Comparison of ENCODE assay signal across 8 cellular contexts in genomic region chr7:102834999-102835398, GRCh38.
DNase-seq lines count a peak whose midpoint lies in the region; ATAC-seq, FAIRE-seq and TF ChIP-seq lines count a peak whose summit lies in the region.

No MANE protein-coding gene starts in this region.

- dilution Hi-C loops in endothelial cell of umbilical vein (cut with MboI; ENCODE audit: extremely low pct_ligation_motif_present, low sequenced_read_pairs), result no loop called here

- no peaks in the 10 kb centered on the region for H4K20me1 ChIP-seq in endothelial cell of umbilical vein (replicated peaks; ENCODE audit: control insufficient read depth, extremely low read depth, insufficient read depth, low read length)

- H3K36me3 ChIP-seq in endothelial cell of umbilical vein (ENCODE audit: control insufficient read depth in 2 of 2, extremely low read depth in 1 of 2, insufficient read depth in 2 of 2, low read length in 2 of 2), result peaks cover 0 to 2% of the 10 kb centered on the region in 2 experiments

- no TSS peak for BruUV-seq in endothelial cell of umbilical vein (replicated peaks; lab: Mats Ljungman, UMichigan)

- H3K4me3 ChIP-seq in endothelial cell of umbilical vein (replicated peaks in 1 of 3; ENCODE audit: insufficient read depth in 1 of 3, low read depth in 1 of 3, low read length in 3 of 3), result no peak overlapping the region

- DNase-seq in EH (ENCODE audit: low read depth), result peak; percentile 81
- DNase-seq in HT1080 (ENCODE audit: low read depth), result peak; percentile 91
- DNase-seq in endothelial cell of umbilical vein (ENCODE audit: low read depth, low spot score), result peak; percentile 73
- no peak for DNase-seq in HT-29 (ENCODE audit: low spot score)
- no peak for DNase-seq in UCSD-AML1 (lab: John Stamatoyannopoulos, UW; ENCODE audit: unreplicated experiment)
- no peak for DNase-seq in NCI-H187 treated with DMSO at 0.1 percent for 48 hours (lab: John Stamatoyannopoulos, UW)

- peak overlapping the region; percentile 70 for H3K27ac ChIP-seq in endothelial cell of umbilical vein (ENCODE audit: insufficient read depth, low read depth, low read length)

- FAIRE-seq in endothelial cell of umbilical vein (lab: Jason Lieb, UNC), result peak; percentile 94

- CTCF ChIA-PET in endothelial cell of umbilical vein (lab: Charles Lee), result interaction anchor here (0.7 to 1.1 kb wide), 2 partner anchors 39 to 41 kb away, joined by 3 read pairs; no protein-coding TSS in a partner anchor

- peaks cover 27% of the 10 kb centered on the region for H3K4me1 ChIP-seq in endothelial cell of umbilical vein (ENCODE audit: control insufficient read depth, extremely low read depth, insufficient read depth, low read length)

- ATAC-seq in GM21367 (IDR thresholded peaks at IDR 0.05; ENCODE audit: unreplicated experiment) (peak; percentile 80), HG02763 (IDR thresholded peaks at IDR 0.05; ENCODE audit: unreplicated experiment) (no peak)

- H3K9ac ChIP-seq in endothelial cell of umbilical vein (replicated peaks; ENCODE audit: extremely low read depth, insufficient read depth, low read length), result peak overlapping the region; percentile 28

- no peaks in the 10 kb centered on the region for H3K79me2 ChIP-seq in endothelial cell of umbilical vein (ENCODE audit: control insufficient read depth, insufficient read depth, low read length)

- no peaks in the 10 kb centered on the region for H3K9me1 ChIP-seq in endothelial cell of umbilical vein (replicated peaks; ENCODE audit: control insufficient read depth, extremely low read depth, insufficient read depth, low read length)

- POLR2A ChIA-PET in endothelial cell of umbilical vein (lab: Charles Lee), result no interaction called here

- no peaks in the 10 kb centered on the region for H3K27me3 ChIP-seq in endothelial cell of umbilical vein (ENCODE audit: control insufficient read depth in 2 of 2, insufficient read depth in 2 of 2, low read length in 2 of 2)

- no peak overlapping the region for H2AFZ ChIP-seq in endothelial cell of umbilical vein (ENCODE audit: low read depth, low read length)

- H3K4me2 ChIP-seq in endothelial cell of umbilical vein (ENCODE audit: insufficient read depth, low read length), result peak overlapping the region; percentile 2

- TF ChIP-seq POLR2A in endothelial cell of umbilical vein (IDR thresholded peaks at IDR 0.05; ENCODE audit: low read depth, low read length), result no peak

- intact Hi-C loops in endothelial cell of umbilical vein (cut with micrococcal nuclease), result loop anchor here (1.0 kb wide), 1 partner anchor 16 kb away; no protein-coding TSS in a partner anchor

- TF ChIP-seq CTCF in endothelial cell of umbilical vein (IDR thresholded peaks at IDR 0.05; ENCODE audit: extremely low read depth in 1 of 2, insufficient read depth in 1 of 2, low read depth in 1 of 2, low read length in 2 of 2), result no peak

- H3K9me3 ChIP-seq in endothelial cell of umbilical vein (replicated peaks; ENCODE audit: control insufficient read depth, insufficient read depth, low read length), result no peaks in the 10 kb centered on the region

TF ChIP-seq in endothelial cell of umbilical vein, 7 proteins besides CTCF, POLR2A, EP300 and RAD21:
- TF ChIP-seq GATA2 (IDR thresholded peaks at IDR 0.05; ENCODE audit: insufficient read depth, insufficient read length, low read depth, low read length) (peak; percentile 44), MYC (IDR thresholded peaks at IDR 0.05; ENCODE audit: low read depth, low read length) (no peak), FOS (IDR thresholded peaks at IDR 0.05; ENCODE audit: borderline replicate concordance, insufficient read depth, low read length) (peak; percentile 91), JUN (IDR thresholded peaks at IDR 0.05; ENCODE audit: borderline replicate concordance, insufficient read depth, insufficient read length, low read depth) (peak; percentile 41)

Comparison
In these comparisons a context has a peak if more than half of its experiments do, and no peak if none do; other contexts are left out.
1. DNase-seq: peak in EH (single experiment), HT1080 (single experiment) and endothelial cell of umbilical vein (single experiment); none in HT-29 (single experiment), UCSD-AML1 (single experiment) and NCI-H187 treated with DMSO at 0.1 percent for 48 hours (single experiment).